In genomic region chr1:32291145-32291707, GRCh38 we compare ENCODE assay signal across 9 cellular contexts. TPM values are rescaled to one million over a fixed set of nuclear protein-coding genes. Genes with fewer than 3 reads are reported as not detected.
DNase-seq lines count a peak whose midpoint lies in the region; ATAC-seq and TF ChIP-seq lines count a peak whose summit lies in the region.
"Had no signal": no experiment of that assay in that cellular context is flagged by ENCODE, and none has a peak within 500 bp of the region (broad histone marks: within the 10 kb centered on the region; RNA-seq: fewer than 3 reads in every experiment).

No MANE protein-coding gene starts in this region.

- no peaks in the 10 kb centered on the region for H3K9me3 Mint-ChIP-seq in Caco-2 (ENCODE audit: unreplicated experiment)

- TF ChIP-seq POLR2A in vagina (IDR thresholded peaks at IDR 0.05), result no peak

- H3K4me1 Mint-ChIP-seq in Caco-2 (ENCODE audit: low read depth, unreplicated experiment), result peaks cover 6% of the 10 kb centered on the region

- H3K27me3 Mint-ChIP-seq in Caco-2 (ENCODE audit: insufficient read depth, unreplicated experiment), result no peaks in the 10 kb centered on the region

- peak overlapping the region; percentile 66 for H3K9ac ChIP-seq in KMS-11

- H3K27ac Mint-ChIP-seq in Caco-2 (ENCODE audit: unreplicated experiment), result peak overlapping the region; percentile 91

- TSS peak; percentile 96 for BruUV-seq in Caco-2 (replicated peaks; lab: Mats Ljungman, UMichigan)

- H3K4me3 ChIP-seq in Caco-2 (ENCODE audit: low read depth, low read length) (peak overlapping the region; percentile 28), KMS-11 (IDR thresholded peaks at IDR 0.05; ENCODE audit: insufficient read depth, low read depth, low read length) (no peak overlapping the region), brain microvascular endothelial cell (ENCODE audit: low read depth, low read length) (peak overlapping the region; percentile 97), lower lobe of right lung (peak overlapping the region; percentile 94), vagina (peak overlapping the region; percentile 82 to 95)

- CTCF ChIA-PET in Caco-2 (lab: Charles Lee), result interaction anchor here (0.9 to 2.2 kb wide), 2 partner anchors 50 to 60 kb away, joined by 4 to 8 read pairs; no protein-coding TSS in a partner anchor

- peak overlapping the region; percentile 96 for H3K4me3 Mint-ChIP-seq in Caco-2 (ENCODE audit: unreplicated experiment)

- H3K9me3 ChIP-seq in Caco-2 (no peaks in the 10 kb centered on the region), lower lobe of right lung (no peaks in the 10 kb centered on the region), vagina (no peaks in the 10 kb centered on the region)

- intact Hi-C loops in Caco-2 (cut with micrococcal nuclease; ENCODE audit: unreplicated experiment) (no loop called here), lower lobe of right lung (cut with DNase I) (no loop called here), vagina (cut with DNase I) (no loop called here)

- H3K4me1 ChIP-seq in Caco-2, result no peaks in the 10 kb centered on the region
- H3K4me1 ChIP-seq in KMS-11 (ENCODE audit: low read depth, poor library complexity, severe bottlenecking), result peaks cover 30% of the 10 kb centered on the region
- H3K4me1 ChIP-seq in lower lobe of right lung, result peaks cover 31% of the 10 kb centered on the region
- H3K4me1 ChIP-seq in vagina, result peaks cover 37% of the 10 kb centered on the region

- no peak for ATAC-seq in lower lobe of right lung
- ATAC-seq in HG02623 (IDR thresholded peaks at IDR 0.05; ENCODE audit: unreplicated experiment), result no peak

- peak overlapping the region; percentile 78 for H3K4me2 ChIP-seq in KMS-11

- in situ Hi-C loops in brain microvascular endothelial cell (cut with HindIII; ENCODE audit: low pct_ligation_motif_present, low sequenced_read_pairs), result no loop called here

- peak overlapping the region; percentile 76 for H3K27ac ChIP-seq in KMS-11
- H3K27ac ChIP-seq in brain microvascular endothelial cell, result peak overlapping the region; percentile 61
- H3K27ac ChIP-seq in lower lobe of right lung, result peak overlapping the region; percentile 82
- peak overlapping the region; percentile 91 for H3K27ac ChIP-seq in vagina

- DNase-seq in Caco-2 (no peak), brain microvascular endothelial cell (no peak), lower lobe of right lung (no peak), vagina (ENCODE audit: extremely low spot score in 2 of 2) (no peak), ureter (ENCODE audit: low spot score) (no peak), NCI-H345 treated with DMSO at 0.1 percent for 48 hours (lab: John Stamatoyannopoulos, UW; ENCODE audit: unreplicated experiment) (no peak)

- no peaks in the 10 kb centered on the region for H3K27me3 ChIP-seq in Caco-2 (replicated peaks; ENCODE audit: control insufficient read depth, insufficient read depth, low read length)
- no peaks in the 10 kb centered on the region for H3K27me3 ChIP-seq in KMS-11 (ENCODE audit: insufficient read depth, low read depth)
- no peaks in the 10 kb centered on the region for H3K27me3 ChIP-seq in brain microvascular endothelial cell (replicated peaks)
- H3K27me3 ChIP-seq in lower lobe of right lung (ENCODE audit: low read depth), result no peaks in the 10 kb centered on the region
- H3K27me3 ChIP-seq in vagina, result no peaks in the 10 kb centered on the region

- H3K36me3 Mint-ChIP-seq in Caco-2 (ENCODE audit: insufficient read depth, unreplicated experiment), result peaks cover 22% of the 10 kb centered on the region

- H3K79me2 ChIP-seq in KMS-11 (ENCODE audit: insufficient read depth, low read depth), result peaks cover 42% of the 10 kb centered on the region

- no peaks in the 10 kb centered on the region for H4K20me1 ChIP-seq in KMS-11 (ENCODE audit: insufficient read depth)

- TF ChIP-seq CTCF in Caco-2 (IDR thresholded peaks at IDR 0.05; ENCODE audit: insufficient read depth in 1 of 2, low read depth in 1 of 2, low read length in 1 of 2, severe bottlenecking in 1 of 2, unreplicated experiment in 1 of 2), result no peak
- no peak for TF ChIP-seq CTCF in KMS-11 (conservative IDR thresholded peaks at IDR 0.05; ENCODE audit: low read depth, low read length)
- TF ChIP-seq CTCF in brain microvascular endothelial cell (IDR thresholded peaks at IDR 0.05; ENCODE audit: low read depth, low read length, missing control alignments), result no peak
- TF ChIP-seq CTCF in lower lobe of right lung (IDR thresholded peaks at IDR 0.05), result no peak
- TF ChIP-seq CTCF in vagina (IDR thresholded peaks at IDR 0.05), result no peak

- H2AFZ ChIP-seq in KMS-11 (ENCODE audit: low read depth), result peak overlapping the region; percentile 89

- H3K36me3 ChIP-seq in Caco-2 (ENCODE audit: control insufficient read depth, insufficient read depth, low read length), result no peaks in the 10 kb centered on the region
- H3K36me3 ChIP-seq in KMS-11 (ENCODE audit: insufficient read depth), result no peaks in the 10 kb centered on the region
- H3K36me3 ChIP-seq in brain microvascular endothelial cell (replicated peaks), result no peaks in the 10 kb centered on the region
- H3K36me3 ChIP-seq in lower lobe of right lung, result no peaks in the 10 kb centered on the region
- no peaks in the 10 kb centered on the region for H3K36me3 ChIP-seq in vagina

- POLR2A ChIA-PET in Caco-2 (lab: Charles Lee), result interaction anchor here (0.7 to 2.0 kb wide), 2 partner anchors 33 to 45 kb away, joined by 4 to 9 read pairs; partner anchors contain the start of gene MARCKSL1

RNA-seq across cellular contexts. Expression of gene HDAC1, which starts 0.7 kb away (rescaled TPM):
- total RNA-seq in Caco-2 (2022), result 116 and 117 TPM in 2 replicates
- total RNA-seq in lower lobe of right lung, result 68.9 TPM
- 65.6 TPM for total RNA-seq in vagina
- 113 TPM for total RNA-seq in ureter

RNA-seq across cellular contexts. Expression of gene LCK, which starts 40.2 kb away (rescaled TPM):
- total RNA-seq in Caco-2 (2022) (0.39 TPM in 1 of 2 replicates, not detected in the other), lower lobe of right lung (7.5 TPM), vagina (6.4 TPM), ureter (3.8 TPM)
- total RNA-seq: SK-MEL-5 had no signal

RNA-seq across cellular contexts. Expression of gene FAM167B, which starts 44.2 kb away (rescaled TPM):
- total RNA-seq in Caco-2 (2022), result 0.34 and 0.70 TPM in 2 replicates
- 21.9 TPM for total RNA-seq in lower lobe of right lung
- total RNA-seq in vagina, result 3.7 TPM
- total RNA-seq in ureter, result 8.3 TPM

RNA-seq across cellular contexts. Expression of gene MARCKSL1, which starts 44.8 kb away (rescaled TPM):
- 150 and 159 TPM in 2 replicates for total RNA-seq in Caco-2 (2022)
- total RNA-seq in lower lobe of right lung, result 34.7 TPM
- 36.8 TPM for total RNA-seq in vagina
- total RNA-seq in ureter, result 117 TPM
